In genomic region chr12:122691566-122691965, GRCh38 we compare ENCODE assay signal across 2 cellular contexts.
TF ChIP-seq lines count a peak whose summit lies in the region.

No MANE protein-coding gene starts in this region.

TF ChIP-seq in K562, 482 proteins besides CTCF, POLR2A, EP300 and RAD21:
- TF ChIP-seq HIVEP1 (CRISPR knock-in tag; IDR thresholded peaks at IDR 0.05) = no peak
- peak; percentile 58; the same call in 1 of the 2 replicates for TF ChIP-seq CUX1 (CRISPR knock-in tag; IDR thresholded peaks at IDR 0.05)

TF ChIP-seq in WTC11, 78 proteins besides CTCF, POLR2A, EP300 and RAD21:
- TF ChIP-seq PRDM15 (CRISPR knock-in tag; IDR thresholded peaks at IDR 0.05) (no peak), ZNF423 (CRISPR knock-in tag; IDR thresholded peaks at IDR 0.05) (no peak), PRRX2 (CRISPR knock-in tag; IDR thresholded peaks at IDR 0.05) (no peak), RORB (CRISPR knock-in tag; IDR thresholded peaks at IDR 0.05) (no peak), JUN (CRISPR knock-in tag; IDR thresholded peaks at IDR 0.05) (no peak), TEAD1 (CRISPR knock-in tag; IDR thresholded peaks at IDR 0.05) (no peak), MXD4 (CRISPR knock-in tag; IDR thresholded peaks at IDR 0.05; ENCODE audit: borderline replicate concordance) (no peak), ZNF219 (CRISPR knock-in tag; IDR thresholded peaks at IDR 0.05; ENCODE audit: borderline replicate concordance) (no peak), ZNF232 (CRISPR knock-in tag; IDR thresholded peaks at IDR 0.05) (no peak), AFF4 (CRISPR knock-in tag; IDR thresholded peaks at IDR 0.05; ENCODE audit: borderline replicate concordance) (no peak), ZNF317 (CRISPR knock-in tag; IDR thresholded peaks at IDR 0.05; ENCODE audit: borderline replicate concordance, low read depth) (no peak), GABPB1 (CRISPR knock-in tag; IDR thresholded peaks at IDR 0.05) (no peak), KAT7 (CRISPR knock-in tag; IDR thresholded peaks at IDR 0.05; ENCODE audit: borderline replicate concordance) (no peak), SMAD4 (CRISPR knock-in tag; IDR thresholded peaks at IDR 0.05) (no peak)
- TF ChIP-seq, protein P1, sequence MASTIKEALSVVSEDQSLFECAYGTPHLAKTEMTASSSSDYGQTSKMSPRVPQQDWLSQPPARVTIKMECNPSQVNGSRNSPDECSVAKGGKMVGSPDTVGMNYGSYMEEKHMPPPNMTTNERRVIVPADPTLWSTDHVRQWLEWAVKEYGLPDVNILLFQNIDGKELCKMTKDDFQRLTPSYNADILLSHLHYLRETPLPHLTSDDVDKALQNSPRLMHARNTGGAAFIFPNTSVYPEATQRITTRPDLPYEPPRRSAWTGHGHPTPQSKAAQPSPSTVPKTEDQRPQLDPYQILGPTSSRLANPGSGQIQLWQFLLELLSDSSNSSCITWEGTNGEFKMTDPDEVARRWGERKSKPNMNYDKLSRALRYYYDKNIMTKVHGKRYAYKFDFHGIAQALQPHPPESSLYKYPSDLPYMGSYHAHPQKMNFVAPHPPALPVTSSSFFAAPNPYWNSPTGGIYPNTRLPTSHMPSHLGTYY (CRISPR knock-in tag; IDR thresholded peaks at IDR 0.05) = no peak
- TF ChIP-seq, protein P2, sequence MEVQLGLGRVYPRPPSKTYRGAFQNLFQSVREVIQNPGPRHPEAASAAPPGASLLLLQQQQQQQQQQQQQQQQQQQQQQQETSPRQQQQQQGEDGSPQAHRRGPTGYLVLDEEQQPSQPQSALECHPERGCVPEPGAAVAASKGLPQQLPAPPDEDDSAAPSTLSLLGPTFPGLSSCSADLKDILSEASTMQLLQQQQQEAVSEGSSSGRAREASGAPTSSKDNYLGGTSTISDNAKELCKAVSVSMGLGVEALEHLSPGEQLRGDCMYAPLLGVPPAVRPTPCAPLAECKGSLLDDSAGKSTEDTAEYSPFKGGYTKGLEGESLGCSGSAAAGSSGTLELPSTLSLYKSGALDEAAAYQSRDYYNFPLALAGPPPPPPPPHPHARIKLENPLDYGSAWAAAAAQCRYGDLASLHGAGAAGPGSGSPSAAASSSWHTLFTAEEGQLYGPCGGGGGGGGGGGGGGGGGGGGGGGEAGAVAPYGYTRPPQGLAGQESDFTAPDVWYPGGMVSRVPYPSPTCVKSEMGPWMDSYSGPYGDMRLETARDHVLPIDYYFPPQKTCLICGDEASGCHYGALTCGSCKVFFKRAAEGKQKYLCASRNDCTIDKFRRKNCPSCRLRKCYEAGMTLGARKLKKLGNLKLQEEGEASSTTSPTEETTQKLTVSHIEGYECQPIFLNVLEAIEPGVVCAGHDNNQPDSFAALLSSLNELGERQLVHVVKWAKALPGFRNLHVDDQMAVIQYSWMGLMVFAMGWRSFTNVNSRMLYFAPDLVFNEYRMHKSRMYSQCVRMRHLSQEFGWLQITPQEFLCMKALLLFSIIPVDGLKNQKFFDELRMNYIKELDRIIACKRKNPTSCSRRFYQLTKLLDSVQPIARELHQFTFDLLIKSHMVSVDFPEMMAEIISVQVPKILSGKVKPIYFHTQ (CRISPR knock-in tag; IDR thresholded peaks at IDR 0.05) = no peak
- TF ChIP-seq, protein P3, sequence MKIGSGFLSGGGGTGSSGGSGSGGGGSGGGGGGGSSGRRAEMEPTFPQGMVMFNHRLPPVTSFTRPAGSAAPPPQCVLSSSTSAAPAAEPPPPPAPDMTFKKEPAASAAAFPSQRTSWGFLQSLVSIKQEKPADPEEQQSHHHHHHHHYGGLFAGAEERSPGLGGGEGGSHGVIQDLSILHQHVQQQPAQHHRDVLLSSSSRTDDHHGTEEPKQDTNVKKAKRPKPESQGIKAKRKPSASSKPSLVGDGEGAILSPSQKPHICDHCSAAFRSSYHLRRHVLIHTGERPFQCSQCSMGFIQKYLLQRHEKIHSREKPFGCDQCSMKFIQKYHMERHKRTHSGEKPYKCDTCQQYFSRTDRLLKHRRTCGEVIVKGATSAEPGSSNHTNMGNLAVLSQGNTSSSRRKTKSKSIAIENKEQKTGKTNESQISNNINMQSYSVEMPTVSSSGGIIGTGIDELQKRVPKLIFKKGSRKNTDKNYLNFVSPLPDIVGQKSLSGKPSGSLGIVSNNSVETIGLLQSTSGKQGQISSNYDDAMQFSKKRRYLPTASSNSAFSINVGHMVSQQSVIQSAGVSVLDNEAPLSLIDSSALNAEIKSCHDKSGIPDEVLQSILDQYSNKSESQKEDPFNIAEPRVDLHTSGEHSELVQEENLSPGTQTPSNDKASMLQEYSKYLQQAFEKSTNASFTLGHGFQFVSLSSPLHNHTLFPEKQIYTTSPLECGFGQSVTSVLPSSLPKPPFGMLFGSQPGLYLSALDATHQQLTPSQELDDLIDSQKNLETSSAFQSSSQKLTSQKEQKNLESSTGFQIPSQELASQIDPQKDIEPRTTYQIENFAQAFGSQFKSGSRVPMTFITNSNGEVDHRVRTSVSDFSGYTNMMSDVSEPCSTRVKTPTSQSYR (CRISPR knock-in tag; IDR thresholded peaks at IDR 0.05) = no peak
- TF ChIP-seq, protein P4, sequence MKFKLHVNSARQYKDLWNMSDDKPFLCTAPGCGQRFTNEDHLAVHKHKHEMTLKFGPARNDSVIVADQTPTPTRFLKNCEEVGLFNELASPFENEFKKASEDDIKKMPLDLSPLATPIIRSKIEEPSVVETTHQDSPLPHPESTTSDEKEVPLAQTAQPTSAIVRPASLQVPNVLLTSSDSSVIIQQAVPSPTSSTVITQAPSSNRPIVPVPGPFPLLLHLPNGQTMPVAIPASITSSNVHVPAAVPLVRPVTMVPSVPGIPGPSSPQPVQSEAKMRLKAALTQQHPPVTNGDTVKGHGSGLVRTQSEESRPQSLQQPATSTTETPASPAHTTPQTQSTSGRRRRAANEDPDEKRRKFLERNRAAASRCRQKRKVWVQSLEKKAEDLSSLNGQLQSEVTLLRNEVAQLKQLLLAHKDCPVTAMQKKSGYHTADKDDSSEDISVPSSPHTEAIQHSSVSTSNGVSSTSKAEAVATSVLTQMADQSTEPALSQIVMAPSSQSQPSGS (CRISPR knock-in tag; IDR thresholded peaks at IDR 0.05; ENCODE audit: borderline replicate concordance, low read depth) = no peak
- TF ChIP-seq, protein P5, sequence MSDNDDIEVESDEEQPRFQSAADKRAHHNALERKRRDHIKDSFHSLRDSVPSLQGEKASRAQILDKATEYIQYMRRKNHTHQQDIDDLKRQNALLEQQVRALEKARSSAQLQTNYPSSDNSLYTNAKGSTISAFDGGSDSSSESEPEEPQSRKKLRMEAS (CRISPR knock-in tag; IDR thresholded peaks at IDR 0.05) = no peak
